15 cellular contexts compared by ENCODE assay signal in the genomic region with DNA sequence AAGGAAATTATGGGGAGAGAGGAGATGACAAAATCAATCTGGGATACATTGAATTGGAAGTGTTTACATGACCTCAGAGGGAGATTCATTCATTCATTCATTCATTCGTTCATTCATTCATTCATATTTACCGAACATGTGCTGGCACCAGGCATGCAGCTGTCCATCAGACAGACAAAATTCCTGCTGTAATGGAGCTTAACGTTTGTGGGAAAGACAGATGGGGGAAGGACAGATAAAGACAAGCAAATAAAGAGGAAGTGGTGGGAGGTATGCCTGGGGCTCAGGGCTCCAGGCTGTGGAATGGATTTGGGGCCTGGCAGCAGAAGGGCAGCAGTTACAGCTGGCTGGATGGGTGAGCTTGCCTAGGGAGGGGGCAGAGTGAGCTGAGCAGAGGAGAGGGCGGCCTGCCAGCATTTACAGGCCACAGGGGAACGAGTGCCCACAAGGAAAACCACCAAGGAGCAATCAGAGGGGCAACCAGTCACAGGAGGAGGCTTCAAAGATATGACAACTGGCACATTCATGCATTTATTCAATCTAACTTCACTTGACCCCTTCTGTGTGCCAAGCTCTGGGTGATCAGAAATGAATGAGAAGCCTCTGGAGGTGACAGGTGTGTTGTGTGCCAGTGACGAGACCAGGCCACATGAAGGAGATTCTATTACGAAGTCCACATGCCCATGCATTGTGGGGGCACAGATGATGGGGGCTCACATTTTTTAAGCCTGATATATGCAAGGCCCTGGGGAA. TPM values are rescaled to one million over a fixed set of nuclear protein-coding genes. Genes with fewer than 3 reads are reported as not detected.
DNase-seq lines count a peak whose midpoint lies in the region; ATAC-seq lines count a peak whose summit lies in the region.
"Had no signal": no experiment of that assay in that cellular context is flagged by ENCODE, and none has a peak within 500 bp of the region (broad histone marks: within the 10 kb centered on the region; RNA-seq: fewer than 3 reads in every experiment).

No MANE protein-coding gene starts in this region.

- peaks cover 7% of the 10 kb centered on the region for H3K27me3 Mint-ChIP-seq in activated CD4-positive, alpha-beta memory T cell treated with anti-CD3 and anti-CD28 coated beads for 36 hours

- H3K4me3 Mint-ChIP-seq in activated CD4-positive, alpha-beta memory T cell treated with anti-CD3 and anti-CD28 coated beads for 36 hours = no peak overlapping the region
- H3K4me3 Mint-ChIP-seq: naive thymus-derived CD8-positive, alpha-beta T cell had no signal

- H3K9me3 ChIP-seq in KOPT-K1 (ENCODE audit: insufficient read depth, low read length, poor library complexity, severe bottlenecking) (no peaks in the 10 kb centered on the region), SJCRH30 (replicated peaks) (no peaks in the 10 kb centered on the region)

- H3K36me3 Mint-ChIP-seq in activated CD4-positive, alpha-beta memory T cell treated with anti-CD3 and anti-CD28 coated beads for 36 hours = no peaks in the 10 kb centered on the region
- H3K36me3 Mint-ChIP-seq: naive thymus-derived CD8-positive, alpha-beta T cell had no signal

- 0 out of 2 replicates have a peak, but pooled peaks cover 3% of the 10 kb centered on the region for H3K27me3 ChIP-seq in SJCRH30

- POLR2A ChIA-PET in activated CD4-positive, alpha-beta memory T cell treated with anti-CD3 and anti-CD28 coated beads for 36 hours (lab: Charles Lee) = interaction anchor here (1.1 to 1.6 kb wide), 3 partner anchors 27 to 107 kb away, joined by 4 read pairs; a partner anchor contains a TSS

- DNase-seq in Daoy (ENCODE audit: low read depth) (peak; percentile 85), SJCRH30 (peak; percentile 55 to 58), kidney tubule cell (ENCODE audit: low spot score) (peak; percentile 68)
- DNase-seq in activated CD4-positive, alpha-beta memory T cell treated with anti-CD3 and anti-CD28 coated beads for 36 hours = no peak
- DNase-seq: activated CD4-positive, alpha-beta T cell treated with anti-CD3 and anti-CD28 coated beads for 48 hours; activated gamma-delta T cell; DMS153; islet precursor cell; naive thymus-derived CD8-positive, alpha-beta T cell; NCI-H2029 treated with DMSO at 0.1 percent for 48 hours; stimulated activated CD4-positive, alpha-beta T cell treated with anti-CD3 and anti-CD28 coated beads, Interleukin-12 subunit alpha, Interleukin-12 subunit beta, amount 100 ng/mL, for 4 hours had no signal

- peaks cover 27% of the 10 kb centered on the region for H3K4me1 ChIP-seq in SJCRH30

- no peaks in the 10 kb centered on the region for H3K9me3 Mint-ChIP-seq in activated CD4-positive, alpha-beta memory T cell treated with anti-CD3 and anti-CD28 coated beads for 36 hours
- H3K9me3 Mint-ChIP-seq: naive thymus-derived CD8-positive, alpha-beta T cell had no signal

- H3K27ac Mint-ChIP-seq in activated CD4-positive, alpha-beta memory T cell treated with anti-CD3 and anti-CD28 coated beads for 36 hours = no peak overlapping the region

- ATAC-seq in HG03159 (IDR thresholded peaks at IDR 0.05; ENCODE audit: unreplicated experiment) (no peak), GM19395 (IDR thresholded peaks at IDR 0.05; ENCODE audit: unreplicated experiment) (no peak)

- peaks cover 16% of the 10 kb centered on the region for H3K4me1 Mint-ChIP-seq in activated CD4-positive, alpha-beta memory T cell treated with anti-CD3 and anti-CD28 coated beads for 36 hours (ENCODE audit: low read depth)

- H3K36me3 ChIP-seq in KOPT-K1 (ENCODE audit: insufficient read depth, low read length) = no peaks in the 10 kb centered on the region
- H3K36me3 ChIP-seq in SJCRH30 = no peaks in the 10 kb centered on the region

- H3K4me3 ChIP-seq in SJCRH30 = no peak overlapping the region
- H3K4me3 ChIP-seq: coronary artery had no signal

- H3K27ac ChIP-seq in KOPT-K1 (ENCODE audit: low read depth, low read length, poor library complexity, severe bottlenecking) = peak overlapping the region; percentile 49
- no peak overlapping the region for H3K27ac ChIP-seq in SJCRH30
- H3K27ac ChIP-seq: coronary artery had no signal

- CTCF ChIA-PET in activated CD4-positive, alpha-beta memory T cell treated with anti-CD3 and anti-CD28 coated beads for 36 hours (lab: Charles Lee) = interaction anchor here (0.5 to 10.7 kb wide), 30 partner anchors 11 to 249 kb away, joined by 3 to 249 read pairs (median 8); a partner anchor contains a TSS

- intact Hi-C loops in activated CD4-positive, alpha-beta memory T cell treated with anti-CD3 and anti-CD28 coated beads for 36 hours (cut with micrococcal nuclease) = loop anchor here (2.0 to 10.0 kb wide), 3 partner anchors 51 to 249 kb away; a partner anchor contains a TSS

RNA-seq across cellular contexts. Expression of a gene that starts 48.4 kb away (rescaled TPM):
- total RNA-seq in Daoy (2014; rRNA removed; shearing (Covaris generic)) = 2.8 and 3.3 TPM in 2 replicates
- 1.2 and 2.2 TPM in 2 replicates for total RNA-seq in SJCRH30 (2014; rRNA removed; shearing (Covaris generic))
- 10 to 100 TPM; 41.7 to 44.3 TPM for total RNA-seq in activated CD4-positive, alpha-beta memory T cell treated with anti-CD3 and anti-CD28 coated beads for 36 hours

Comparison
In these comparisons a context has a peak if more than half of its experiments do, and no peak if none do; other contexts are left out.
1. RNA of a gene that starts 48.4 kb away (total RNA-seq): 41.7 to 44.3 TPM in activated CD4-positive, alpha-beta memory T cell treated with anti-CD3 and anti-CD28 coated beads for 36 hours; 2.8 to 3.3 TPM in Daoy and 1.2 to 2.2 TPM in SJCRH30; every median in the first group is over 10 times any median in the second.